Comparison of ENCODE assay signal across 10 cellular contexts in genomic region chr2:19356545-19357382, GRCh38. TPM values are rescaled to one million over a fixed set of nuclear protein-coding genes. Genes with fewer than 3 reads are reported as not detected.
DNase-seq lines count a peak whose midpoint lies in the region; ATAC-seq and TF ChIP-seq lines count a peak whose summit lies in the region.
"Had no signal": no experiment of that assay in that cellular context is flagged by ENCODE, and none has a peak within 500 bp of the region (broad histone marks: within the 10 kb centered on the region; RNA-seq: fewer than 3 reads in every experiment).

No MANE protein-coding gene starts in this region.

- H3K36me3 ChIP-seq in brain microvascular endothelial cell (replicated peaks) (peaks cover 14% of the 10 kb centered on the region), lower lobe of right lung (peaks cover 4% of the 10 kb centered on the region), thyroid gland (no peaks in the 10 kb centered on the region), OCI-LY7 (ENCODE audit: insufficient read depth, low read length) (no peaks in the 10 kb centered on the region)

- peaks cover 38% of the 10 kb centered on the region for H3K4me1 ChIP-seq in lower lobe of right lung
- H3K4me1 ChIP-seq in thyroid gland: peaks cover 29 to 39% of the 10 kb centered on the region in 2 donors
- H3K4me1 ChIP-seq in OCI-LY7 (ENCODE audit: insufficient read depth, low read length, poor library complexity, severe bottlenecking): no peaks in the 10 kb centered on the region

- no TSS peak for BruUV-seq in OCI-LY7 (replicated peaks; lab: Mats Ljungman, UMichigan)

- H3K79me2 ChIP-seq in OCI-LY7 (ENCODE audit: insufficient read depth, low read depth, low read length): no peaks in the 10 kb centered on the region

- H3K4me2 ChIP-seq in OCI-LY7 (ENCODE audit: low read length): no peak overlapping the region

- no peaks in the 10 kb centered on the region for H4K20me1 ChIP-seq in OCI-LY7 (ENCODE audit: insufficient read depth, low read length)

- intact Hi-C loops in lower lobe of right lung (cut with DNase I): no loop called here
- intact Hi-C loops in thyroid gland (cut with DNase I): loop anchor here (10.0 kb wide), 1 partner anchor 372 kb away; no protein-coding TSS in a partner anchor
- intact Hi-C loops in OCI-LY7 (cut with micrococcal nuclease; ENCODE audit: unreplicated experiment): no loop called here
- intact Hi-C loops in left colon (cut with DNase I, micrococcal nuclease): no loop called here

- TF ChIP-seq POLR2A in thyroid gland (IDR thresholded peaks at IDR 0.05): no peak

- H3K9me3 ChIP-seq in lower lobe of right lung: no peaks in the 10 kb centered on the region
- H3K9me3 ChIP-seq in thyroid gland: no peaks in the 10 kb centered on the region
- H3K9me3 ChIP-seq in OCI-LY7 (ENCODE audit: low read length): no peaks in the 10 kb centered on the region
- H3K9me3 ChIP-seq: body of pancreas had no signal

- in situ Hi-C loops in brain microvascular endothelial cell (cut with HindIII; ENCODE audit: low pct_ligation_motif_present, low sequenced_read_pairs): loop anchor here (25.0 kb wide), 1 partner anchor 506 kb away; no protein-coding TSS in a partner anchor

- H3K4me3 ChIP-seq in brain microvascular endothelial cell (ENCODE audit: low read depth, low read length): peak overlapping the region; percentile 67
- peak overlapping the region; percentile 67 for H3K4me3 ChIP-seq in lower lobe of right lung
- H3K4me3 ChIP-seq in thyroid gland (replicated peaks in 1 of 3): peak overlapping the region in 2 of 3 donors; percentile 25 to 33
- no peak overlapping the region for H3K4me3 ChIP-seq in OCI-LY7 (ENCODE audit: low read depth, low read length, poor library complexity, severe bottlenecking)

- no peak overlapping the region for H2AFZ ChIP-seq in OCI-LY7 (ENCODE audit: low read length)

- no peaks in the 10 kb centered on the region for H3K27me3 ChIP-seq in brain microvascular endothelial cell (replicated peaks)
- H3K27me3 ChIP-seq in lower lobe of right lung (ENCODE audit: low read depth): peaks cover 96% of the 10 kb centered on the region
- peaks cover 52% of the 10 kb centered on the region for H3K27me3 ChIP-seq in thyroid gland

- peak; percentile 2 for TF ChIP-seq CTCF in brain microvascular endothelial cell (IDR thresholded peaks at IDR 0.05; ENCODE audit: low read depth, low read length, missing control alignments)
- TF ChIP-seq CTCF in lower lobe of right lung (IDR thresholded peaks at IDR 0.05): no peak
- no peak for TF ChIP-seq CTCF in thyroid gland (IDR thresholded peaks at IDR 0.05)
- no peak for TF ChIP-seq CTCF in OCI-LY7 (conservative IDR thresholded peaks at IDR 0.05; ENCODE audit: low read length)

- 8 to 9% methylated on average over 33 to 51 of the region's 54 CpGs for WGBS in thyroid gland, 2 donors

- H3K9me2 ChIP-seq in OCI-LY7 (ENCODE audit: insufficient read depth, low read length): no peaks in the 10 kb centered on the region

- DNase-seq in activated effector memory CD4-positive, alpha-beta T cell treated with anti-CD3 and anti-CD28 coated beads, Interleukin-2, amount 50 U/mL, for 16 hours: peak; percentile 60
- no peak for DNase-seq in activated effector memory CD4-positive, alpha-beta T cell treated with Interleukin-2 at 50 U/mL for 16 hours
- DNase-seq in brain microvascular endothelial cell (no peak), lower lobe of right lung (no peak), thyroid gland (no peak), GM19238 (ENCODE audit: insufficient read length, low spot score) (no peak), OCI-LY7 (ENCODE audit: low spot score) (no peak), left colon (no peak)

- POLR2A ChIA-PET in OCI-LY7 (lab: Charles Lee): no interaction called here

- ATAC-seq in lower lobe of right lung (no peak), left colon (no peak)

- CTCF ChIA-PET in OCI-LY7 (lab: Charles Lee; ENCODE audit: unreplicated experiment): no interaction called here

- H3K27ac ChIP-seq in brain microvascular endothelial cell (no peak overlapping the region), lower lobe of right lung (peak overlapping the region; percentile 77), thyroid gland (peak overlapping the region; percentile 7 to 77 (median 22)), OCI-LY7 (ENCODE audit: low read depth, low read length, poor library complexity, severe bottlenecking) (no peak overlapping the region)
- H3K27ac ChIP-seq: body of pancreas had no signal

RNA-seq across cellular contexts. Expression of gene OSR1, which starts 1.7 kb away (rescaled TPM):
- total RNA-seq in lower lobe of right lung (15.5 TPM), thyroid gland (10 to 100 TPM in 2 of 4 donors, 1 to 10 TPM in 2; 4.9 to 15.2 (median 10.8) TPM), OCI-LY7 (2022) (not detected in 2 replicates), left colon (1 to 10 TPM; 1.3 to 4.1 TPM)
- not detected in 2 replicates for total RNA-seq in OCI-LY7 (2014; rRNA removed; shearing (Covaris generic))
- total RNA-seq: HT1080 had no signal

Comparison
In these comparisons a context has a peak if more than half of its experiments do, and no peak if none do; other contexts are left out.
1. H3K27ac ChIP-seq: peak in lower lobe of right lung (single experiment) and thyroid gland (3 of 3); none in brain microvascular endothelial cell (single experiment) and OCI-LY7 (single experiment).